Comparison of ENCODE assay signal across 1 cellular context in genomic region chr12:122974274-122974891, GRCh38.
TF ChIP-seq lines count a peak whose summit lies in the region.

No MANE protein-coding gene starts in this region.

TF ChIP-seq in liver, 16 proteins besides CTCF, POLR2A, EP300 and RAD21 (continued from another document):
- TF ChIP-seq ZBTB33 (IDR thresholded peaks at IDR 0.05) (no peak), HNF4G (IDR thresholded peaks at IDR 0.05) (no peak), RXRA (IDR thresholded peaks at IDR 0.05) (peak; percentile 86 to 89), YY1 (IDR thresholded peaks at IDR 0.05) (peak; percentile 86), ATF3 (IDR thresholded peaks at IDR 0.05) (peak; percentile 15), GABPA (IDR thresholded peaks at IDR 0.05 in 1 of 2, conservative IDR thresholded peaks at IDR 0.05 in 1 of 2) (peak; percentile 98 to 99), FOXA1 (IDR thresholded peaks at IDR 0.05) (peak; percentile 52), SP1 (IDR thresholded peaks at IDR 0.05) (peak; percentile 74), MAX (IDR thresholded peaks at IDR 0.05) (peak; percentile 73), FOXA2 (IDR thresholded peaks at IDR 0.05) (no peak), TAF1 (conservative IDR thresholded peaks at IDR 0.05) (peak; percentile 35)
